Comparison of ENCODE assay signal across 1 cellular context in genomic region chr3:170108955-170109354, GRCh38.
TF ChIP-seq lines count a peak whose summit lies in the region.

No MANE protein-coding gene starts in this region.

TF ChIP-seq in K562, 482 proteins besides CTCF, POLR2A, EP300 and RAD21 (continued from another document):
- TF ChIP-seq ZNF318 (IDR thresholded peaks at IDR 0.05; ENCODE audit: borderline replicate concordance in 1 of 2, low read depth in 1 of 2): no peak
- no peak for TF ChIP-seq REST (CRISPR knock-in tag; IDR thresholded peaks at IDR 0.05; ENCODE audit: low read depth)
- TF ChIP-seq ZBTB17 (CRISPR knock-in tag; IDR thresholded peaks at IDR 0.05): no peak
- no peak for TF ChIP-seq ZNF436 (CRISPR knock-in tag; IDR thresholded peaks at IDR 0.05)
- TF ChIP-seq SMARCB1 (IDR thresholded peaks at IDR 0.05; ENCODE audit: insufficient read length, low read depth): no peak
- TF ChIP-seq SIN3B (IDR thresholded peaks at IDR 0.05; ENCODE audit: low read depth): no peak
- TF ChIP-seq ZNF316 (IDR thresholded peaks at IDR 0.05): peak; percentile 86
- no peak for TF ChIP-seq HES1 (IDR thresholded peaks at IDR 0.05; ENCODE audit: low read depth)
- no peak for TF ChIP-seq POLR3G (IDR thresholded peaks at IDR 0.05; ENCODE audit: extremely low read depth, insufficient read length, insufficient replicate concordance)
- no peak for TF ChIP-seq SFPQ (IDR thresholded peaks at IDR 0.05; ENCODE audit: low read depth, low read length)
- TF ChIP-seq USF2 (CRISPR knock-in tag; IDR thresholded peaks at IDR 0.05): no peak
- TF ChIP-seq DNMT1 (IDR thresholded peaks at IDR 0.05): no peak
- peak; percentile 75 for TF ChIP-seq MAFG (tag; conservative IDR thresholded peaks at IDR 0.05)
- TF ChIP-seq KLF16 (IDR thresholded peaks at IDR 0.05): no peak
- TF ChIP-seq PATZ1 (CRISPR knock-in tag; IDR thresholded peaks at IDR 0.05; ENCODE audit: borderline replicate concordance): no peak
- no peak for TF ChIP-seq ZNF12 (CRISPR knock-in tag; IDR thresholded peaks at IDR 0.05)
- peak; percentile 64; the same call in 1 of the 2 replicates for TF ChIP-seq MAFK (IDR thresholded peaks at IDR 0.05; ENCODE audit: low read length)
- TF ChIP-seq TEAD2 (tag; IDR thresholded peaks at IDR 0.05): no peak
- TF ChIP-seq GATAD2A (IDR thresholded peaks at IDR 0.05): no peak
- no peak for TF ChIP-seq RBM14 (IDR thresholded peaks at IDR 0.05; ENCODE audit: borderline replicate concordance, insufficient read depth, low read depth, low read length)
- TF ChIP-seq RFX7 (CRISPR knock-in tag; IDR thresholded peaks at IDR 0.05): no peak
- no peak for TF ChIP-seq ZNF592 (IDR thresholded peaks at IDR 0.05)
- peak; percentile 70; the same call in 1 of the 2 replicates for TF ChIP-seq MAFF (IDR thresholded peaks at IDR 0.05; ENCODE audit: low read length)
- peak; percentile 69 for TF ChIP-seq C11orf30 (IDR thresholded peaks at IDR 0.05; ENCODE audit: low read depth)
- no peak for TF ChIP-seq MECOM (CRISPR knock-in tag; IDR thresholded peaks at IDR 0.05)
- no peak for TF ChIP-seq SAFB (IDR thresholded peaks at IDR 0.05; ENCODE audit: borderline replicate concordance, low read depth, low read length)
- TF ChIP-seq DMBX1 (CRISPR knock-in tag; IDR thresholded peaks at IDR 0.05; ENCODE audit: borderline replicate concordance): no peak
- TF ChIP-seq EGR1 (conservative IDR thresholded peaks at IDR 0.05): no peak
- no peak for TF ChIP-seq ZNF146 (CRISPR knock-in tag; IDR thresholded peaks at IDR 0.05; ENCODE audit: unreplicated experiment)
- no peak for TF ChIP-seq NFATC3 (IDR thresholded peaks at IDR 0.05)
- TF ChIP-seq EHMT2 (IDR thresholded peaks at IDR 0.05): no peak
- TF ChIP-seq ZNF778 (CRISPR knock-in tag; IDR thresholded peaks at IDR 0.05): no peak
